In genomic region chr22:39527481-39527961, GRCh38 we compare ENCODE assay signal across 9 cellular contexts. TPM values are rescaled to one million over a fixed set of nuclear protein-coding genes. Genes with fewer than 3 reads are reported as not detected.
DNase-seq lines count a peak whose midpoint lies in the region; ATAC-seq and TF ChIP-seq lines count a peak whose summit lies in the region.
"Had no signal": no experiment of that assay in that cellular context is flagged by ENCODE, and none has a peak within 500 bp of the region (broad histone marks: within the 10 kb centered on the region; RNA-seq: fewer than 3 reads in every experiment).

No MANE protein-coding gene starts in this region.

- H3K27me3 Mint-ChIP-seq in osteocyte (ENCODE audit: unreplicated experiment) = no peaks in the 10 kb centered on the region

- H3K9me3 Mint-ChIP-seq in osteocyte (ENCODE audit: unreplicated experiment) = no peaks in the 10 kb centered on the region

- peak overlapping the region; percentile 81 for H3K27ac Mint-ChIP-seq in osteocyte (ENCODE audit: unreplicated experiment)

- H3K4me1 Mint-ChIP-seq in osteocyte (ENCODE audit: unreplicated experiment) = peaks cover 76% of the 10 kb centered on the region

- TF ChIP-seq CTCF in GM12864 (IDR thresholded peaks at IDR 0.05; ENCODE audit: low read depth, low read length, missing control alignments) = no peak
- no peak for TF ChIP-seq CTCF in osteocyte (IDR thresholded peaks at IDR 0.05)
- no peak for TF ChIP-seq CTCF in lower leg skin (IDR thresholded peaks at IDR 0.05)

- ATAC-seq in activated CD4-positive, CD25-positive, alpha-beta regulatory T cell treated with anti-CD3 and anti-CD28 coated beads, Interleukin-2, amount 50 U/mL, for 24 hours = no peak
- ATAC-seq: HCT116 had no signal

- no peak for DNase-seq in GM12864 (ENCODE audit: low read depth)
- DNase-seq in NCI-H2171 treated with DMSO at 0.1 percent for 48 hours (lab: John Stamatoyannopoulos, UW) = peak; percentile 60
- peak; percentile 76 for DNase-seq in cerebellar cortex (ENCODE audit: low spot score)
- no peak for DNase-seq in osteocyte (ENCODE audit: extremely low spot score, unreplicated experiment)
- DNase-seq in lower leg skin (ENCODE audit: low spot score in 2 of 2) = no peak
- DNase-seq in 8988T = no peak
- no peak for DNase-seq in NCI-H524 treated with DMSO at 0.1 percent for 48 hours (lab: John Stamatoyannopoulos, UW)

- no peak for TF ChIP-seq POLR2A in lower leg skin (IDR thresholded peaks at IDR 0.05)

- H3K36me3 Mint-ChIP-seq in osteocyte (ENCODE audit: unreplicated experiment) = peaks cover 26% of the 10 kb centered on the region

- WGBS in lower leg skin, 2 donors = 44 to 46% methylated on average over 6 of the region's 6 CpGs

- intact Hi-C loops in lower leg skin (cut with DNase I; ENCODE audit: low total_unique reads) = loop anchor here (5.0 to 10.0 kb wide), 4 partner anchors 123 to 355 kb away; partner anchors contain the start of genes RPL3 and SYNGR1

- H3K4me3 ChIP-seq in GM12864 (ENCODE audit: low read depth, low read length) = peak overlapping the region; percentile 54
- no peak overlapping the region for H3K4me3 ChIP-seq in lower leg skin (ENCODE audit: low read depth, poor library complexity, severe bottlenecking)

- no peak overlapping the region for H3K4me3 Mint-ChIP-seq in osteocyte (ENCODE audit: unreplicated experiment)

RNA-seq across cellular contexts. Expression of gene RPS19BP1, which starts 5.0 kb away (rescaled TPM):
- total RNA-seq in osteocyte (51.1 and 53.1 TPM in 2 replicates), lower leg skin (100 to 1,000 TPM in 3 of 4 donors, 10 to 100 TPM in 1; 93.4 to 157 (median 121) TPM)

RNA-seq across cellular contexts. Expression of gene ATF4, which starts 7.2 kb away (rescaled TPM):
- total RNA-seq in osteocyte (408 and 440 TPM in 2 replicates), lower leg skin (100 to 1,000 TPM; 214 to 336 (median 309) TPM)

RNA-seq across cellular contexts. Expression of gene MIEF1, which starts 25.4 kb away (rescaled TPM):
- total RNA-seq in osteocyte (24.8 and 25.8 TPM in 2 replicates), lower leg skin (10 to 100 TPM; 12.8 to 27.1 (median 20.2) TPM)

RNA-seq across cellular contexts. Expression of gene CACNA1I, which starts 43.0 kb away (rescaled TPM):
- total RNA-seq in osteocyte = 0.03 TPM in 2 replicates
- under 1 TPM; 0.13 to 0.27 (median 0.21) TPM for total RNA-seq in lower leg skin

Comparison
In these comparisons a context has a peak if more than half of its experiments do, and no peak if none do; other contexts are left out.
1. DNase-seq: peak in NCI-H2171 treated with DMSO at 0.1 percent for 48 hours (single experiment) and cerebellar cortex (single experiment); none in GM12864 (single experiment), osteocyte (single experiment), lower leg skin (0 of 2), 8988T (single experiment) and NCI-H524 treated with DMSO at 0.1 percent for 48 hours (single experiment).